Comparison of ENCODE assay signal across 27 cellular contexts in genomic region chr2:176619504-176619903, GRCh38.
"Had no signal": no experiment of that assay in that cellular context is flagged by ENCODE, and none has a peak within 500 bp of the region (broad histone marks: within the 10 kb centered on the region; RNA-seq: fewer than 3 reads in every experiment).

No MANE protein-coding gene starts in this region.

- H3K4me3 Mint-ChIP-seq: natural killer cell; nephron; neural crest cell; stimulated activated effector memory CD8-positive, alpha-beta T cell treated with anti-CD3 and anti-CD28 coated beads, Interleukin-12 subunit alpha, Interleukin-12 subunit beta, amount 100 ng/mL, for 72 hours; stimulated activated naive B cell treated with anti-CD40 and anti-IgM and Interleukin-4, amounts not matched to agents 10 μg/mL and 1 μg/mL and 100 μg/mL, for 72 hours; stimulated activated naive CD8-positive, alpha-beta T cell treated with anti-CD3 and anti-CD28 coated beads, Interleukin-15, Interleukin-2, amounts not matched to agents 100 ng/mL and 50 ng/mL, for 24 hours had no signal

- H3K9me3 ChIP-seq: neutrophil, pancreas, prostate gland, right lobe of liver, sigmoid colon, stomach, thoracic aorta, thyroid gland, tibial nerve, upper lobe of left lung, vagina had no signal

- H3K36me3 ChIP-seq: neutrophil, pancreas, prostate gland, right lobe of liver, sigmoid colon, stomach, thoracic aorta, thyroid gland, tibial nerve, upper lobe of left lung, vagina had no signal

- H3K27me3 ChIP-seq: right lobe of liver, sigmoid colon, thyroid gland, tibial nerve, upper lobe of left lung, vagina had no signal

- H3K4me1 ChIP-seq: pancreas, prostate gland, right lobe of liver, stomach, thyroid gland, tibial nerve, upper lobe of left lung, vagina had no signal

- ATAC-seq: natural killer cell; pancreas; right lobe of liver; stimulated activated effector memory CD8-positive, alpha-beta T cell treated with anti-CD3 and anti-CD28 coated beads, Interleukin-12 subunit alpha, Interleukin-12 subunit beta, amount 100 ng/mL, for 72 hours; stimulated activated naive B cell treated with anti-CD40 and anti-IgM and Interleukin-4, amounts not matched to agents 10 μg/mL and 1 μg/mL and 100 μg/mL, for 72 hours had no signal

- H3K27ac ChIP-seq: neutrophil, pancreas, prostate gland, right lobe of liver, sigmoid colon, stomach, thoracic aorta, thyroid gland, tibial nerve, upper lobe of left lung, vagina had no signal

- H3K4me1 Mint-ChIP-seq: natural killer cell; neural crest cell; stimulated activated effector memory CD8-positive, alpha-beta T cell treated with anti-CD3 and anti-CD28 coated beads, Interleukin-12 subunit alpha, Interleukin-12 subunit beta, amount 100 ng/mL, for 72 hours; stimulated activated naive B cell treated with anti-CD40 and anti-IgM and Interleukin-4, amounts not matched to agents 10 μg/mL and 1 μg/mL and 100 μg/mL, for 72 hours had no signal

- H3K9me3 Mint-ChIP-seq: natural killer cell; neural crest cell; stimulated activated effector memory CD8-positive, alpha-beta T cell treated with anti-CD3 and anti-CD28 coated beads, Interleukin-12 subunit alpha, Interleukin-12 subunit beta, amount 100 ng/mL, for 72 hours; stimulated activated naive B cell treated with anti-CD40 and anti-IgM and Interleukin-4, amounts not matched to agents 10 μg/mL and 1 μg/mL and 100 μg/mL, for 72 hours; stimulated activated naive CD8-positive, alpha-beta T cell treated with anti-CD3 and anti-CD28 coated beads, Interleukin-15, Interleukin-2, amounts not matched to agents 100 ng/mL and 50 ng/mL, for 24 hours had no signal

- H3K36me3 Mint-ChIP-seq: natural killer cell; stimulated activated effector memory CD8-positive, alpha-beta T cell treated with anti-CD3 and anti-CD28 coated beads, Interleukin-12 subunit alpha, Interleukin-12 subunit beta, amount 100 ng/mL, for 72 hours; stimulated activated naive B cell treated with anti-CD40 and anti-IgM and Interleukin-4, amounts not matched to agents 10 μg/mL and 1 μg/mL and 100 μg/mL, for 72 hours had no signal

- H3K4me3 ChIP-seq: pancreas, prostate gland, right lobe of liver, sigmoid colon, stomach, thoracic aorta, thyroid gland, tibial nerve, upper lobe of left lung, vagina had no signal

- H3K27ac Mint-ChIP-seq: natural killer cell; nephron; stimulated activated effector memory CD8-positive, alpha-beta T cell treated with anti-CD3 and anti-CD28 coated beads, Interleukin-12 subunit alpha, Interleukin-12 subunit beta, amount 100 ng/mL, for 72 hours; stimulated activated naive B cell treated with anti-CD40 and anti-IgM and Interleukin-4, amounts not matched to agents 10 μg/mL and 1 μg/mL and 100 μg/mL, for 72 hours; stimulated activated naive CD8-positive, alpha-beta T cell treated with anti-CD3 and anti-CD28 coated beads, Interleukin-15, Interleukin-2, amounts not matched to agents 100 ng/mL and 50 ng/mL, for 24 hours had no signal

- DNase-seq: natural killer cell; nucleus accumbens; pancreas; retina; right cardiac atrium; right lobe of liver; sigmoid colon; small intestine; stimulated activated CD4-positive, alpha-beta T cell treated with anti-CD3 and anti-CD28 coated beads, Interleukin-15, amount 100 ng/mL, for 24 hours; stimulated activated CD4-positive, alpha-beta T cell treated with anti-CD3 and anti-CD28 coated beads, Interleukin-2, amount 100 ng/mL, for 24 hours; stimulated activated CD4-positive, alpha-beta T cell treated with anti-CD3 and anti-CD28 coated beads, Interleukin-2, amount 100 ng/mL, for 48 hours; stimulated activated CD4-positive, alpha-beta T cell treated with anti-CD3 and anti-CD28 coated beads, Interleukin-4, amount 100 ng/mL, for 24 hours; stimulated activated naive B cell treated with anti-CD40 and anti-IgM and Interleukin-4, amounts not matched to agents 10 μg/mL and 1 μg/mL and 100 μg/mL, for 72 hours; stimulated activated naive CD4-positive, alpha-beta T cell treated with Interleukin-2 at 50 U/mL for 16 hours; stomach; thyroid gland; trophoblast cell; upper lobe of left lung had no signal
